ENCODE assay signal across 9 cellular contexts in genomic region chr13:107867701-107868661, GRCh38.
DNase-seq lines count a peak whose midpoint lies in the region; ATAC-seq, FAIRE-seq and TF ChIP-seq lines count a peak whose summit lies in the region.
"Had no signal": no experiment of that assay in that cellular context is flagged by ENCODE, and none has a peak within 500 bp of the region (broad histone marks: within the 10 kb centered on the region; RNA-seq: fewer than 3 reads in every experiment).

No MANE protein-coding gene starts in this region.

- no peak overlapping the region for H3K27ac ChIP-seq in left lung

- no peak for FAIRE-seq in bronchial epithelial cell (lab: Jason Lieb, UNC)
- FAIRE-seq: G401.6 had no signal

- peak; percentile 80 for ATAC-seq in left lung
- ATAC-seq in HG03521 (IDR thresholded peaks at IDR 0.05; ENCODE audit: unreplicated experiment) = no peak
- no peak for ATAC-seq in left colon

- no peaks in the 10 kb centered on the region for H3K36me3 ChIP-seq in bronchial epithelial cell (ENCODE audit: control insufficient read depth, insufficient read depth, low read length)
- no peaks in the 10 kb centered on the region for H3K36me3 ChIP-seq in left lung

- H3K9me3 ChIP-seq in left lung = no peaks in the 10 kb centered on the region

- H3K4me1 ChIP-seq in left lung = peaks cover 5 to 20% of the 10 kb centered on the region in 2 donors

- peak; percentile 57 for DNase-seq in activated CD8-positive, alpha-beta memory T cell treated with anti-CD3 and anti-CD28 coated beads for 24 hours
- DNase-seq in activated CD8-positive, alpha-beta memory T cell treated with anti-CD3 and anti-CD28 coated beads, Interleukin-2, amount 50 U/mL, for 4 hours = no peak
- DNase-seq in NCI-H345 treated with DMSO at 0.1 percent for 48 hours (lab: John Stamatoyannopoulos, UW; ENCODE audit: unreplicated experiment) = peak; percentile 70
- DNase-seq in bronchial epithelial cell (ENCODE audit: low read depth) = no peak
- DNase-seq in left lung = peak in 1 of 2 donors; percentile 78
- DNase-seq in superior temporal gyrus (ENCODE audit: extremely low spot score) = peak; percentile 58
- no peak for DNase-seq in left colon

- TF ChIP-seq CTCF in bronchial epithelial cell (IDR thresholded peaks at IDR 0.05; ENCODE audit: insufficient read depth, low read length, severe bottlenecking) (peak; percentile 19), left lung (IDR thresholded peaks at IDR 0.05) (peak in 1 of 2 donors; percentile 35)

- no peak overlapping the region for H3K4me3 ChIP-seq in bronchial epithelial cell (ENCODE audit: low read depth, low read length)
- peak overlapping the region; percentile 31 for H3K4me3 ChIP-seq in left lung

- intact Hi-C loops in left lung (cut with DNase I) = no loop called here
- intact Hi-C loops in left colon (cut with DNase I, micrococcal nuclease) = no loop called here

- H3K27me3 ChIP-seq in bronchial epithelial cell (ENCODE audit: control insufficient read depth, insufficient read depth, low read length) (peaks cover 14% of the 10 kb centered on the region), left lung (peaks cover 34 to 67% of the 10 kb centered on the region in 2 donors)

Comparison
In these comparisons a context has a peak if more than half of its experiments do, and no peak if none do; other contexts are left out.
1. DNase-seq: peak in activated CD8-positive, alpha-beta memory T cell treated with anti-CD3 and anti-CD28 coated beads for 24 hours (single experiment), NCI-H345 treated with DMSO at 0.1 percent for 48 hours (single experiment) and superior temporal gyrus (single experiment); none in activated CD8-positive, alpha-beta memory T cell treated with anti-CD3 and anti-CD28 coated beads, Interleukin-2, amount 50 U/mL, for 4 hours (single experiment), bronchial epithelial cell (single experiment) and left colon (0 of 2).